Comparison of ENCODE assay signal across 30 cellular contexts in genomic region chr1:33268457-33268856, GRCh38. TPM values are rescaled to one million over a fixed set of nuclear protein-coding genes. Genes with fewer than 3 reads are reported as not detected.
DNase-seq lines count a peak whose midpoint lies in the region; ATAC-seq and TF ChIP-seq lines count a peak whose summit lies in the region.
"Had no signal": no experiment of that assay in that cellular context is flagged by ENCODE, and none has a peak within 500 bp of the region (broad histone marks: within the 10 kb centered on the region; RNA-seq: fewer than 3 reads in every experiment).

No MANE protein-coding gene starts in this region.

- no peak for TF ChIP-seq EP300 in suprapubic skin (IDR thresholded peaks at IDR 0.05)

- H3K4me3 Mint-ChIP-seq in chondrocyte (ENCODE audit: unreplicated experiment) (peak overlapping the region; percentile 10), mesothelial cell of epicardium (no peak overlapping the region)
- no peak overlapping the region for H3K4me3 Mint-ChIP-seq in activated naive CD8-positive, alpha-beta T cell treated with anti-CD3 and anti-CD28 coated beads, Interleukin-2, amount 50 U/mL, for 24 hours
- H3K4me3 Mint-ChIP-seq: activated B cell treated with CpG ODN at 0.5 μM for 24 hours; activated CD4-positive, alpha-beta memory T cell treated with anti-CD3 and anti-CD28 coated beads for 36 hours; stimulated activated naive CD8-positive, alpha-beta T cell treated with anti-CD3 and anti-CD28 coated beads, Interleukin-15, amount 100 ng/mL, for 72 hours had no signal

- no peak for TF ChIP-seq POLR2A in suprapubic skin (IDR thresholded peaks at IDR 0.05)

- H3K36me3 Mint-ChIP-seq in chondrocyte (ENCODE audit: low read depth) (peaks cover 4% of the 10 kb centered on the region), mesothelial cell of epicardium (peaks cover 11% of the 10 kb centered on the region)
- no peaks in the 10 kb centered on the region for H3K36me3 Mint-ChIP-seq in activated naive CD8-positive, alpha-beta T cell treated with anti-CD3 and anti-CD28 coated beads, Interleukin-2, amount 50 U/mL, for 24 hours (ENCODE audit: low read depth)
- H3K36me3 Mint-ChIP-seq: activated CD4-positive, alpha-beta memory T cell treated with anti-CD3 and anti-CD28 coated beads for 36 hours; activated naive CD4-positive, alpha-beta T cell treated with anti-CD3 and anti-CD28 coated beads, Interleukin-2, amount 50 U/mL, for 72 hours had no signal

- H3K27me3 Mint-ChIP-seq in chondrocyte (ENCODE audit: low read depth): no peaks in the 10 kb centered on the region
- H3K27me3 Mint-ChIP-seq in mesothelial cell of epicardium (ENCODE audit: low read depth): no peaks in the 10 kb centered on the region
- H3K27me3 Mint-ChIP-seq in activated naive CD8-positive, alpha-beta T cell treated with anti-CD3 and anti-CD28 coated beads, Interleukin-2, amount 50 U/mL, for 24 hours: no peaks in the 10 kb centered on the region
- H3K27me3 Mint-ChIP-seq: activated B cell treated with CpG ODN at 0.5 μM for 24 hours; activated CD4-positive, alpha-beta memory T cell treated with anti-CD3 and anti-CD28 coated beads for 36 hours; naive thymus-derived CD4-positive, alpha-beta T cell; stimulated activated naive CD8-positive, alpha-beta T cell treated with anti-CD3 and anti-CD28 coated beads, Interleukin-15, amount 100 ng/mL, for 72 hours had no signal

- ATAC-seq in activated naive CD8-positive, alpha-beta T cell treated with anti-CD3 and anti-CD28 coated beads, Interleukin-2, amount 50 U/mL, for 24 hours: no peak
- ATAC-seq: activated naive CD4-positive, alpha-beta T cell treated with anti-CD3 and anti-CD28 coated beads, Interleukin-2, amount 50 U/mL, for 72 hours; naive thymus-derived CD4-positive, alpha-beta T cell; stimulated activated naive CD8-positive, alpha-beta T cell treated with anti-CD3 and anti-CD28 coated beads, Interleukin-15, amount 100 ng/mL, for 72 hours; upper lobe of right lung had no signal

- H3K36me3 ChIP-seq in suprapubic skin: peaks cover 7% of the 10 kb centered on the region
- H3K36me3 ChIP-seq: prostate gland, upper lobe of right lung had no signal

- H3K4me3 ChIP-seq in suprapubic skin: no peak overlapping the region
- H3K4me3 ChIP-seq: lung, prostate gland, smooth muscle cell, upper lobe of right lung had no signal

- WGBS in suprapubic skin: 80% methylated on average over 2 of the region's 2 CpGs

- H3K9me3 Mint-ChIP-seq in chondrocyte (ENCODE audit: low read depth) (no peaks in the 10 kb centered on the region), mesothelial cell of epicardium (no peaks in the 10 kb centered on the region)
- H3K9me3 Mint-ChIP-seq in activated naive CD8-positive, alpha-beta T cell treated with anti-CD3 and anti-CD28 coated beads, Interleukin-2, amount 50 U/mL, for 24 hours: no peaks in the 10 kb centered on the region
- H3K9me3 Mint-ChIP-seq: activated B cell treated with CpG ODN at 0.5 μM for 24 hours; activated CD4-positive, alpha-beta memory T cell treated with anti-CD3 and anti-CD28 coated beads for 36 hours; activated naive CD4-positive, alpha-beta T cell treated with anti-CD3 and anti-CD28 coated beads, Interleukin-2, amount 50 U/mL, for 72 hours; naive thymus-derived CD4-positive, alpha-beta T cell; stimulated activated naive CD8-positive, alpha-beta T cell treated with anti-CD3 and anti-CD28 coated beads, Interleukin-15, amount 100 ng/mL, for 72 hours had no signal

- no peaks in the 10 kb centered on the region for H3K9me3 ChIP-seq in suprapubic skin
- H3K9me3 ChIP-seq: prostate gland, upper lobe of right lung had no signal

- H3K4me1 Mint-ChIP-seq in chondrocyte (ENCODE audit: low read depth) (peaks cover 71% of the 10 kb centered on the region), mesothelial cell of epicardium (peaks cover 11% of the 10 kb centered on the region)
- peaks cover 14% of the 10 kb centered on the region for H3K4me1 Mint-ChIP-seq in activated naive CD8-positive, alpha-beta T cell treated with anti-CD3 and anti-CD28 coated beads, Interleukin-2, amount 50 U/mL, for 24 hours

- DNase-seq in activated effector memory CD4-positive, alpha-beta T cell treated with anti-CD3 and anti-CD28 coated beads, Interleukin-2, amount 50 U/mL, for 16 hours: peak; percentile 36
- no peak for DNase-seq in activated effector memory CD4-positive, alpha-beta T cell treated with Interleukin-2 at 50 U/mL for 16 hours
- DNase-seq in chondrocyte (ENCODE audit: low spot score) (no peak), mesothelial cell of epicardium (ENCODE audit: low spot score in 2 of 2, unreplicated experiment in 2 of 2) (no peak), suprapubic skin (ENCODE audit: low spot score in 2 of 2) (peak in 1 of 2 donors; percentile 26), NCI-H2196 (lab: John Stamatoyannopoulos, UW; ENCODE audit: unreplicated experiment) (no peak), cortex of kidney (lab: John Stamatoyannopoulos, UW) (no peak)
- no peak for DNase-seq in activated naive CD8-positive, alpha-beta T cell treated with anti-CD3 and anti-CD28 coated beads, Interleukin-2, amount 50 U/mL, for 24 hours
- DNase-seq: 8988T; activated B cell treated with CpG ODN at 0.5 μM for 24 hours; activated CD4-positive, alpha-beta memory T cell treated with anti-CD3 and anti-CD28 coated beads for 36 hours; activated T-cell treated with anti-CD3 and anti-CD28 coated beads for 4 hours; EL; IMR-90; kidney; naive thymus-derived CD4-positive, alpha-beta T cell; NCI-H1417; NCI-H526; stimulated activated CD4-positive, alpha-beta T cell treated with anti-CD3 and anti-CD28 coated beads, Interleukin-2, amount 100 ng/mL, for 48 hours; stimulated activated naive CD8-positive, alpha-beta T cell treated with anti-CD3 and anti-CD28 coated beads, Interleukin-15, amount 100 ng/mL, for 72 hours; T1000; upper lobe of right lung had no signal

- H3K4me1 ChIP-seq in suprapubic skin: peaks cover 39% of the 10 kb centered on the region
- H3K4me1 ChIP-seq: prostate gland had no signal

- TF ChIP-seq CTCF in chondrocyte (IDR thresholded peaks at IDR 0.05) (no peak), mesothelial cell of epicardium (IDR thresholded peaks at IDR 0.05; ENCODE audit: unreplicated experiment) (no peak), suprapubic skin (IDR thresholded peaks at IDR 0.05) (no peak)

- H3K27ac ChIP-seq in suprapubic skin: peak overlapping the region; percentile 55
- H3K27ac ChIP-seq: HL-60, prostate gland, upper lobe of right lung had no signal

- H3K27ac Mint-ChIP-seq in chondrocyte (ENCODE audit: unreplicated experiment) (peak overlapping the region; percentile 81), mesothelial cell of epicardium (peak overlapping the region; percentile 13)
- H3K27ac Mint-ChIP-seq in activated naive CD8-positive, alpha-beta T cell treated with anti-CD3 and anti-CD28 coated beads, Interleukin-2, amount 50 U/mL, for 24 hours: no peak overlapping the region
- H3K27ac Mint-ChIP-seq: activated B cell treated with CpG ODN at 0.5 μM for 24 hours; activated CD4-positive, alpha-beta memory T cell treated with anti-CD3 and anti-CD28 coated beads for 36 hours had no signal

- H3K27me3 ChIP-seq in suprapubic skin: no peaks in the 10 kb centered on the region
- H3K27me3 ChIP-seq: upper lobe of right lung had no signal

RNA-seq across cellular contexts. Expression of gene ZNF362, which starts 12.2 kb away (rescaled TPM):
- total RNA-seq in chondrocyte (84.1 to 122 TPM (median 85.0 TPM) in 3 replicates), mesothelial cell of epicardium (112 to 114 TPM (median 113 TPM) in 3 replicates), suprapubic skin (10 to 100 TPM; 18.7 to 23.9 (median 21.9) TPM)

RNA-seq across cellular contexts. Expression of gene A3GALT2, which starts 52.4 kb away (rescaled TPM):
- 0.27 TPM in 1 of 3 replicates, not detected in the others for total RNA-seq in chondrocyte
- 0.51 to 0.58 TPM (median 0.52 TPM) in 3 replicates for total RNA-seq in mesothelial cell of epicardium
- total RNA-seq in suprapubic skin: not detected
- total RNA-seq: activated B cell treated with CpG ODN at 0.5 μM for 24 hours; activated CD4-positive, alpha-beta memory T cell treated with anti-CD3 and anti-CD28 coated beads for 36 hours; activated naive CD4-positive, alpha-beta T cell treated with anti-CD3 and anti-CD28 coated beads, Interleukin-2, amount 50 U/mL, for 72 hours; endothelial cell of umbilical vein; fibroblast of villous mesenchyme; IMR-90; kidney; M059J; naive thymus-derived CD4-positive, alpha-beta T cell; smooth muscle cell; upper lobe of right lung had no signal
